ENCODE assay signal across 9 cellular contexts in the genomic region with DNA sequence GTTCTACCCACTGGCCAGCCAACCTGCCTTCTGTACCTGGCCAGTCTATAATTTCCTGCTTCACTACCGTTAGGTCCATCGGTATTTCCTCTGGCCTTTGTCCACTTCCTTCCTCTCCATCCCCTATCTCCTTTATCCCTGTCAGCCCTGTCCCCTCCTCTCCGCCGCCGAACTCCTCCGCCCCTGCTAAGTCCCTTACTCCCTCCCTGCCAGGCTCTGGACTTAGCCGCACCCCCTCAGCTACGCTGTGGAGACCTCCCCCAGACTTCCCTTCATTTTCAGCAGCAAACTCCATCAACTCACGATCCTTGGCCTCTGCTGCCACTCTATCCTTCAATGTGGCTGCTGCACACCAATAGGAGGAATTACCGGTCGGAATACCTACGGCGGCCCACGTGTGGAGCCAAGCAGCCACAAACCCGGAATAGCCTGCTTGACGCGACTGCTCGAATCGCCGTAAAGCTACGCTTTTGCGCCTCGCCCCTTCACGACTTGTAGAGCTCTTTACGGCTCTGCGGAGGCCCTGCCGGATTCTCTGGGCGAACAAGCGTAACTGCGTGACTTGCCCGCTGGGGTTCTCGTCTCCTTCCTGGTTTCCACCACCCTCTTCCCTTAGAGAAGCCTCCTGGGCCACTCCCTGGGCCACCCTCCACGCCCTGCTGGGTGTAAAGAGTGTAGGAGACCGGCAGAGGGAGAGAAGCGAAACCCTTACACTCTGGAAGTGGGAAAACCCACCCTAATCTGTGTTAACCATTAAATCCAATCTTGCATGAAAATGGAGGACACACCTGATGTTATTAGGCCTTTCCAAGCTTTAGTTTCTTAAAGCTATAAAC. TPM values are rescaled to one million over a fixed set of nuclear protein-coding genes. Genes with fewer than 3 reads are reported as not detected.
DNase-seq lines count a peak whose midpoint lies in the region; ATAC-seq and TF ChIP-seq lines count a peak whose summit lies in the region.
"Had no signal": no experiment of that assay in that cellular context is flagged by ENCODE, and none has a peak within 500 bp of the region (broad histone marks: within the 10 kb centered on the region; RNA-seq: fewer than 3 reads in every experiment).

A gene with protein sequence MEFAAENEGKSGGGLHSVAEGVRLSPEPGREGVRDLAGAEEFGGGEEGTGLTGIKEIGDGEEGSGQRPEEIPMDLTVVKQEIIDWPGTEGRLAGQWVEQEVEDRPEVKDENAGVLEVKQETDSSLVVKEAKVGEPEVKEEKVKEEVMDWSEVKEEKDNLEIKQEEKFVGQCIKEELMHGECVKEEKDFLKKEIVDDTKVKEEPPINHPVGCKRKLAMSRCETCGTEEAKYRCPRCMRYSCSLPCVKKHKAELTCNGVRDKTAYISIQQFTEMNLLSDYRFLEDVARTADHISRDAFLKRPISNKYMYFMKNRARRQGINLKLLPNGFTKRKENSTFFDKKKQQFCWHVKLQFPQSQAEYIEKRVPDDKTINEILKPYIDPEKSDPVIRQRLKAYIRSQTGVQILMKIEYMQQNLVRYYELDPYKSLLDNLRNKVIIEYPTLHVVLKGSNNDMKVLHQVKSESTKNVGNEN (minus strand): TSS at position 444 of the 836 bp plus-strand sequence. CDS start 149 bp downstream, at position 295.

- no peaks in the 10 kb centered on the region for H3K27me3 Mint-ChIP-seq in activated B cell treated with CpG ODN at 0.5 μM for 24 hours
- H3K27me3 Mint-ChIP-seq in central memory CD8-positive, alpha-beta T cell, result peaks cover 6% of the 10 kb centered on the region
- H3K27me3 Mint-ChIP-seq: dendritic cell treated with granulocyte-macrophage colony-stimulating factor and Interleukin-4, amounts not matched to agents 40 ng/mL and 50 ng/mL, for 4 days had no signal

- H3K27ac Mint-ChIP-seq in activated B cell treated with CpG ODN at 0.5 μM for 24 hours, result no peak within 1 kb of the TSS
- no peak within 1 kb of the TSS for H3K27ac Mint-ChIP-seq in central memory CD8-positive, alpha-beta T cell (ENCODE audit: low read depth)
- H3K27ac Mint-ChIP-seq: dendritic cell treated with granulocyte-macrophage colony-stimulating factor and Interleukin-4, amounts not matched to agents 40 ng/mL and 50 ng/mL, for 4 days had no signal

- CTCF ChIA-PET in activated B cell treated with CpG ODN at 0.5 μM for 24 hours (lab: Charles Lee), result interaction anchor here (0.6 to 0.9 kb wide), 3 partner anchors 203 to 1329 kb away, joined by 3 to 4 read pairs (median 3); no protein-coding TSS in a partner anchor

- no peaks in the 10 kb centered on the region for H3K9me3 Mint-ChIP-seq in activated B cell treated with CpG ODN at 0.5 μM for 24 hours
- no peaks in the 10 kb centered on the region for H3K9me3 Mint-ChIP-seq in central memory CD8-positive, alpha-beta T cell

- peaks cover 24% of the 10 kb centered on the region for H3K4me1 Mint-ChIP-seq in activated B cell treated with CpG ODN at 0.5 μM for 24 hours
- H3K4me1 Mint-ChIP-seq in central memory CD8-positive, alpha-beta T cell, result peaks cover 10% of the 10 kb centered on the region

- intact Hi-C loops in activated B cell treated with CpG ODN at 0.5 μM for 24 hours (cut with micrococcal nuclease), result loop anchor here (1.0 to 10.0 kb wide), 9 partner anchors 11 to 1619 kb away; a partner anchor contains a TSS

- peaks cover 28% of the 10 kb centered on the region for H3K36me3 Mint-ChIP-seq in activated B cell treated with CpG ODN at 0.5 μM for 24 hours (ENCODE audit: low read depth)
- H3K36me3 Mint-ChIP-seq in central memory CD8-positive, alpha-beta T cell (ENCODE audit: insufficient read depth), result peaks cover 8% of the 10 kb centered on the region

- no peak for TF ChIP-seq CTCF in activated B cell treated with CpG ODN at 0.5 μM for 24 hours (IDR thresholded peaks at IDR 0.05)

- ATAC-seq in GM19023 (IDR thresholded peaks at IDR 0.05; ENCODE audit: unreplicated experiment) (peak; percentile 85), HG03196 (IDR thresholded peaks at IDR 0.05; ENCODE audit: unreplicated experiment) (peak; percentile 92), activated B cell treated with CpG ODN at 0.5 μM for 24 hours (ENCODE audit: low read depth) (peak; percentile 96)
- ATAC-seq in central memory CD8-positive, alpha-beta T cell (replicated peaks; ENCODE audit: extremely low read depth, poor library complexity, severe bottlenecking), result peak; percentile 84

- DNase-seq in AG20443 (ENCODE audit: low spot score) (peak; percentile 95), NCI-H226 (peak; percentile 99), activated B cell treated with CpG ODN at 0.5 μM for 24 hours (peak; percentile 69), iris pigment epithelial cell (ENCODE audit: low read depth) (peak; percentile 99)
- DNase-seq in central memory CD8-positive, alpha-beta T cell (ENCODE audit: low spot score in 2 of 2), result peak; percentile 67 to 80
- DNase-seq in stimulated activated CD4-positive, alpha-beta T cell treated with anti-CD3 and anti-CD28 coated beads, Interleukin-12 subunit alpha, Interleukin-12 subunit beta, amount 100 ng/mL, for 24 hours (ENCODE audit: low read depth in 2 of 2), result peak; percentile 74 to 78

- H3K4me3 Mint-ChIP-seq in activated B cell treated with CpG ODN at 0.5 μM for 24 hours, result no peak within 1 kb of the TSS
- H3K4me3 Mint-ChIP-seq in central memory CD8-positive, alpha-beta T cell, result no peak within 1 kb of the TSS
- H3K4me3 Mint-ChIP-seq: dendritic cell treated with granulocyte-macrophage colony-stimulating factor and Interleukin-4, amounts not matched to agents 40 ng/mL and 50 ng/mL, for 4 days had no signal

- POLR2A ChIA-PET in activated B cell treated with CpG ODN at 0.5 μM for 24 hours (lab: Charles Lee), result interaction anchor here (0.5 to 1.3 kb wide), 10 partner anchors 11 to 1268 kb away, joined by 3 to 11 read pairs (median 4); a partner anchor contains a TSS

RNA-seq across cellular contexts. Expression of the gene that starts here (rescaled TPM):
- 19.6 and 21.1 TPM in 2 replicates for total RNA-seq in activated B cell treated with CpG ODN at 0.5 μM for 24 hours

Comparison
In these comparisons a context has a peak if more than half of its experiments do, and no peak if none do; other contexts are left out.
1. Peak in every context shown above with its lines: DNase-seq and ATAC-seq.